ENCODE assay signal across 2 cellular contexts in genomic region chr1:61358770-61359455, GRCh38.
A peak's percentile ranks its signal among the peaks of the same experiment; 100 is the strongest.
TF ChIP-seq lines count a peak whose summit lies in the region.

No MANE protein-coding gene starts in this region.

TF ChIP-seq in IMR-90, 13 proteins besides CTCF, POLR2A, EP300 and RAD21:
- TF ChIP-seq MAFK (IDR thresholded peaks at IDR 0.05; ENCODE audit: low read depth, low read length) (no peak), USF2 (IDR thresholded peaks at IDR 0.05; ENCODE audit: low read depth, low read length) (no peak), RFX5 (IDR thresholded peaks at IDR 0.05; ENCODE audit: low read depth, low read length) (no peak), MXI1 (IDR thresholded peaks at IDR 0.05; ENCODE audit: borderline replicate concordance, low read depth, low read length) (no peak), ELK1 (IDR thresholded peaks at IDR 0.05; ENCODE audit: borderline replicate concordance, low read depth, low read length) (no peak), BHLHE40 (IDR thresholded peaks at IDR 0.05; ENCODE audit: low read depth, low read length) (no peak), SMC3 (IDR thresholded peaks at IDR 0.05; ENCODE audit: low read depth, low read length) (no peak), MAZ (IDR thresholded peaks at IDR 0.05; ENCODE audit: borderline replicate concordance, low read depth, low read length) (no peak), RCOR1 (IDR thresholded peaks at IDR 0.05; ENCODE audit: insufficient replicate concordance, low read length) (no peak), CEBPB (IDR thresholded peaks at IDR 0.05; ENCODE audit: low read depth, low read length) (no peak), NFE2L2 (IDR thresholded peaks at IDR 0.05; ENCODE audit: low read depth, low read length) (no peak), CHD1 (IDR thresholded peaks at IDR 0.05; ENCODE audit: low read depth, low read length) (no peak), FOS (IDR thresholded peaks at IDR 0.05; ENCODE audit: low read depth, low read length) (no peak)

TF ChIP-seq in endothelial cell of umbilical vein, 7 proteins besides CTCF, POLR2A, EP300 and RAD21:
- peak; percentile 68 for TF ChIP-seq POLR2AphosphoS5 (IDR thresholded peaks at IDR 0.05; ENCODE audit: insufficient read depth, low read depth, low read length)
- peak; percentile 89 for TF ChIP-seq FOS (IDR thresholded peaks at IDR 0.05; ENCODE audit: borderline replicate concordance, insufficient read depth, low read length)
- no peak for TF ChIP-seq MAX (IDR thresholded peaks at IDR 0.05; ENCODE audit: insufficient read depth, insufficient read length)
- peak; percentile 47 for TF ChIP-seq JUN (IDR thresholded peaks at IDR 0.05; ENCODE audit: borderline replicate concordance, insufficient read depth, insufficient read length, low read depth)
- TF ChIP-seq EZH2 (IDR thresholded peaks at IDR 0.05; ENCODE audit: borderline replicate concordance, low read depth, low read length, severe bottlenecking): no peak
TF ChIP-seq in endothelial cell of umbilical vein: peak in this region for 3.
